Comparison of ENCODE assay signal across 12 cellular contexts in the genomic region with DNA sequence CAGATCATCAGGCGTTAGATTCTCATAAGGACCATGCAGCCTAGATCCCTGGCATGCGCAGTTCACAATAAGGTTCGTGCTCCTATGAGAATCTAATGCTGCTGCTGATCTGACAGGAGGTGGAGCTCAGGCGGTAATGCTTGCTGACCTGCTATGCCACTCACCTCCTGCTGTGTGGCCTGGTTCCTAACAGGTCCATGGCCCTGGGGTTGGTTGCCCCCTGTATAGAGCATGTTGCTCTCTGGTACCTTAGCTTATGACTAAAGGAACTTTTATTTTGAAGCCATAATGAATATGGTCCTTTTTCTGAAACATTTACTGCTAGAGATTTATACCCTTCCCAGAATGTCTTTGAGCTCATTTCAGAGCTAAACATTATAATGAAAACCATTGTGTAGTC. TPM values are rescaled to one million over a fixed set of nuclear protein-coding genes. Genes with fewer than 3 reads are reported as not detected.
DNase-seq lines count a peak whose midpoint lies in the region; ATAC-seq and TF ChIP-seq lines count a peak whose summit lies in the region.
"Had no signal": no experiment of that assay in that cellular context is flagged by ENCODE, and none has a peak within 500 bp of the region (broad histone marks: within the 10 kb centered on the region; RNA-seq: fewer than 3 reads in every experiment).

No MANE protein-coding gene starts in this region.

- POLR2A ChIA-PET in CD4-positive, alpha-beta memory T cell (lab: Charles Lee; ENCODE audit: partially characterized antibody) = interaction anchor here (0.9 to 6.1 kb wide), 4 partner anchors 9 to 229 kb away, joined by 5 to 62 read pairs (median 18); no protein-coding TSS in a partner anchor

- no peaks in the 10 kb centered on the region for H3K27me3 ChIP-seq in CD4-positive, alpha-beta memory T cell (ENCODE audit: insufficient read depth, low read length)
- no peaks in the 10 kb centered on the region for H3K27me3 ChIP-seq in Loucy (ENCODE audit: insufficient read depth, low read length, poor library complexity, severe bottlenecking)
- H3K27me3 ChIP-seq: upper lobe of left lung had no signal

- H3K4me1 ChIP-seq in CD4-positive, alpha-beta memory T cell (ENCODE audit: insufficient read depth, low read length) = peaks cover 71% of the 10 kb centered on the region
- H3K4me1 ChIP-seq in Loucy (ENCODE audit: insufficient read depth, low read length, poor library complexity, severe bottlenecking) = peaks cover 34% of the 10 kb centered on the region

- H3K4me1 Mint-ChIP-seq in CD4-positive, alpha-beta memory T cell = peaks cover 53 to 74% (median 65%) of the 10 kb centered on the region in 4 donors
- peaks cover 66% of the 10 kb centered on the region for H3K4me1 Mint-ChIP-seq in osteocyte (ENCODE audit: unreplicated experiment)

- DNase-seq in CD4-positive, alpha-beta memory T cell = no peak
- DNase-seq in coronary artery (ENCODE audit: low spot score) = no peak
- no peak for DNase-seq in osteocyte (ENCODE audit: extremely low spot score, unreplicated experiment)
- DNase-seq in islet precursor cell = no peak
- DNase-seq in stimulated activated CD4-positive, alpha-beta T cell treated with anti-CD3 and anti-CD28 coated beads, Interleukin-4, amount 100 ng/mL, for 1 hour = no peak
- DNase-seq in stimulated activated CD4-positive, alpha-beta T cell treated with anti-CD3 and anti-CD28 coated beads, Interleukin-15, amount 100 ng/mL, for 24 hours = no peak
- DNase-seq: central memory CD4-positive, alpha-beta T cell; NCI-H2029 treated with DMSO at 0.1 percent for 48 hours; upper lobe of left lung had no signal

- H3K27me3 Mint-ChIP-seq in CD4-positive, alpha-beta memory T cell = no peaks in the 10 kb centered on the region
- no peaks in the 10 kb centered on the region for H3K27me3 Mint-ChIP-seq in osteocyte (ENCODE audit: unreplicated experiment)

- peak overlapping the region; percentile 93 for H3K4me2 ChIP-seq in Loucy (ENCODE audit: low read depth, low read length, poor library complexity, severe bottlenecking)

- peak overlapping the region; percentile 18 for H3K9ac ChIP-seq in Loucy (ENCODE audit: low read depth, low read length, poor library complexity, severe bottlenecking)

- H3F3A ChIP-seq in Loucy (ENCODE audit: low read depth) = no peaks in the 10 kb centered on the region

- H3K9me3 ChIP-seq in CD4-positive, alpha-beta memory T cell (ENCODE audit: control insufficient read depth in 1 of 2, low read length in 2 of 2) = no peaks in the 10 kb centered on the region
- no peaks in the 10 kb centered on the region for H3K9me3 ChIP-seq in Loucy (ENCODE audit: insufficient read depth, low read depth, low read length)

- intact Hi-C loops in CD4-positive, alpha-beta memory T cell (cut with micrococcal nuclease) = loop anchor here (5.0 kb wide), 1 partner anchor 1399 kb away; the partner anchor contains the start of gene WDR36

- H3K9me3 Mint-ChIP-seq in CD4-positive, alpha-beta memory T cell = peaks cover 0 to 9% (median 0%) of the 10 kb centered on the region in 8 donors
- H3K9me3 Mint-ChIP-seq in osteocyte (ENCODE audit: unreplicated experiment) = no peaks in the 10 kb centered on the region

- TF ChIP-seq CTCF in Loucy (conservative IDR thresholded peaks at IDR 0.05; ENCODE audit: low read length) = no peak
- TF ChIP-seq CTCF in coronary artery (IDR thresholded peaks at IDR 0.05) = no peak
- no peak for TF ChIP-seq CTCF in osteocyte (IDR thresholded peaks at IDR 0.05)

- H3K36me3 ChIP-seq in CD4-positive, alpha-beta memory T cell (ENCODE audit: insufficient read depth, low read length) = no peaks in the 10 kb centered on the region
- no peaks in the 10 kb centered on the region for H3K36me3 ChIP-seq in Loucy (ENCODE audit: insufficient read depth, low read length)
- H3K36me3 ChIP-seq: HAP-1, upper lobe of left lung had no signal

- H3K79me2 ChIP-seq in Loucy (ENCODE audit: insufficient read depth, low read length) = peaks cover 78% of the 10 kb centered on the region

- no peaks in the 10 kb centered on the region for H3K9me2 ChIP-seq in Loucy (replicated peaks; ENCODE audit: low read depth, low read length)

- no peak overlapping the region for H2AFZ ChIP-seq in Loucy (ENCODE audit: low read length)

- ATAC-seq in GM19397 (IDR thresholded peaks at IDR 0.05; ENCODE audit: unreplicated experiment) = no peak

- peak overlapping the region; percentile 88 to 96 (median 92) for H3K4me3 Mint-ChIP-seq in CD4-positive, alpha-beta memory T cell
- H3K4me3 Mint-ChIP-seq in osteocyte (ENCODE audit: unreplicated experiment) = peak overlapping the region; percentile 85

- no peak overlapping the region for H3K27ac ChIP-seq in CD4-positive, alpha-beta memory T cell (ENCODE audit: low read depth, low read length)
- H3K27ac ChIP-seq in coronary artery = peak overlapping the region in 1 of 2 donors; percentile 43

- H3K36me3 Mint-ChIP-seq in CD4-positive, alpha-beta memory T cell = peaks cover 5% of the 10 kb centered on the region in 2 donors
- H3K36me3 Mint-ChIP-seq in osteocyte (ENCODE audit: unreplicated experiment) = peaks cover 8% of the 10 kb centered on the region

- H3K4me3 ChIP-seq in CD4-positive, alpha-beta memory T cell (ENCODE audit: low read length in 2 of 2) = peak overlapping the region in 1 of 2 donors; percentile 17
- H3K4me3 ChIP-seq in Loucy (ENCODE audit: low read length, poor library complexity, severe bottlenecking) = peak overlapping the region; percentile 90
- H3K4me3 ChIP-seq in coronary artery = peak overlapping the region; percentile 92

- H4K20me1 ChIP-seq in Loucy (ENCODE audit: insufficient read depth, low read length, poor library complexity, severe bottlenecking) = peaks cover 49% of the 10 kb centered on the region

- peak overlapping the region; percentile 9 to 89 (median 43) for H3K27ac Mint-ChIP-seq in CD4-positive, alpha-beta memory T cell
- peak overlapping the region; percentile 40 for H3K27ac Mint-ChIP-seq in osteocyte (ENCODE audit: unreplicated experiment)

- CTCF ChIA-PET in CD4-positive, alpha-beta memory T cell (lab: Charles Lee; ENCODE audit: partially characterized antibody) = interaction anchor here (1.1 to 1.5 kb wide), 5 partner anchors 11 to 933 kb away, joined by 3 to 4 read pairs (median 3); no protein-coding TSS in a partner anchor

RNA-seq across cellular contexts. Expression of gene MAN2A1, which starts 3.1 kb away (rescaled TPM):
- total RNA-seq in CD4-positive, alpha-beta memory T cell = 10 to 100 TPM; 79.8 to 81.0 TPM
- polyA plus RNA-seq in CD4-positive, alpha-beta memory T cell = 10 to 100 TPM; 21.0 to 24.0 TPM
- 134 and 139 TPM in 2 replicates for total RNA-seq in osteocyte
